Comparison of ENCODE assay signal across 9 cellular contexts in genomic region chr14:24296341-24297157, GRCh38. TPM values are rescaled to one million over a fixed set of nuclear protein-coding genes. Genes with fewer than 3 reads are reported as not detected.
DNase-seq lines count a peak whose midpoint lies in the region; ATAC-seq, FAIRE-seq and TF ChIP-seq lines count a peak whose summit lies in the region.
"Had no signal": no experiment of that assay in that cellular context is flagged by ENCODE, and none has a peak within 500 bp of the region (broad histone marks: within the 10 kb centered on the region; RNA-seq: fewer than 3 reads in every experiment).

No MANE protein-coding gene starts in this region.

- TF ChIP-seq CTCF in D721Med (IDR thresholded peaks at IDR 0.05; ENCODE audit: insufficient read depth, missing control alignments) (peak; percentile 68), RWPE2 (IDR thresholded peaks at IDR 0.05; ENCODE audit: poor library complexity, severe bottlenecking) (peak; percentile 81), foreskin keratinocyte (conservative IDR thresholded peaks at IDR 0.05) (peak; percentile 93), pancreas (IDR thresholded peaks at IDR 0.05) (peak; percentile 40 to 64 (median 59))

- H3K4me3 Mint-ChIP-seq in IgD-negative memory B cell, result peak overlapping the region in 3 of 4 donors; percentile 2 to 81 (median 68)

- H3K4me1 Mint-ChIP-seq in IgD-negative memory B cell, result peaks cover 27 to 36% (median 35%) of the 10 kb centered on the region in 3 donors

- intact Hi-C loops in pancreas (cut with DNase I), result loop anchor here in 1 of 3 donors (5.0 kb wide), 1 partner anchor 49 kb away; no protein-coding TSS in a partner anchor

- peak overlapping the region; percentile 87 to 95 (median 93) for H3K27ac Mint-ChIP-seq in IgD-negative memory B cell

- H3K9me3 ChIP-seq in RWPE2 (ENCODE audit: severe bottlenecking), result no peaks in the 10 kb centered on the region
- no peaks in the 10 kb centered on the region for H3K9me3 ChIP-seq in pancreas

- 58 to 60% methylated on average over 12 of the region's 12 CpGs for WGBS in pancreas, 2 donors

- DNase-seq in D721Med (ENCODE audit: insufficient read length, low spot score) (peak; percentile 59), RWPE2 (ENCODE audit: low spot score) (no peak), foreskin keratinocyte (peak; percentile 79 to 94), pancreas (peak in 4 of 6 donors; percentile 14 to 69 (median 53)), urothelium cell line (ENCODE audit: low spot score) (peak; percentile 75)
- peak; percentile 89 for DNase-seq in activated effector memory CD4-positive, alpha-beta T cell treated with anti-CD3 and anti-CD28 coated beads, Interleukin-2, amount 50 U/mL, for 16 hours

- no peaks in the 10 kb centered on the region for H3K36me3 Mint-ChIP-seq in IgD-negative memory B cell

- H3K36me3 ChIP-seq in RWPE2 (ENCODE audit: low read depth), result peaks cover 79% of the 10 kb centered on the region
- H3K36me3 ChIP-seq in pancreas, result peaks cover 0 to 25% (median 8%) of the 10 kb centered on the region in 3 donors

- no peaks in the 10 kb centered on the region for H3K9me3 Mint-ChIP-seq in IgD-negative memory B cell

- peak; percentile 44 for ATAC-seq in GM21390 (IDR thresholded peaks at IDR 0.05; ENCODE audit: unreplicated experiment)
- peak; percentile 35 for ATAC-seq in RWPE2 (ENCODE audit: low read depth)
- peak; percentile 74 for ATAC-seq in foreskin keratinocyte
- peak; percentile 41 to 68 (median 63) for ATAC-seq in pancreas

- H3K27me3 ChIP-seq in RWPE2 (ENCODE audit: insufficient read depth, poor library complexity, severe bottlenecking) (no peaks in the 10 kb centered on the region), foreskin keratinocyte (no peaks in the 10 kb centered on the region), pancreas (no peaks in the 10 kb centered on the region)

- FAIRE-seq in D721Med (lab: Jason Lieb, UNC) (no peak), pancreas (lab: Jason Lieb, UNC) (no peak), urothelium cell line (lab: Jason Lieb, UNC) (no peak)
- FAIRE-seq: frontal cortex had no signal

- H3K27me3 Mint-ChIP-seq in IgD-negative memory B cell, result no peaks in the 10 kb centered on the region

- H3K4me3 ChIP-seq in RWPE2 (ENCODE audit: severe bottlenecking), result no peak overlapping the region
- no peak overlapping the region for H3K4me3 ChIP-seq in pancreas

- H3K27ac ChIP-seq in RWPE2 (ENCODE audit: poor library complexity, severe bottlenecking), result peak overlapping the region; percentile 81
- peak overlapping the region; percentile 69 for H3K27ac ChIP-seq in foreskin keratinocyte
- peak overlapping the region in 1 of 4 donors; percentile 4 for H3K27ac ChIP-seq in pancreas

- peaks cover 23% of the 10 kb centered on the region for H3K4me1 ChIP-seq in RWPE2 (ENCODE audit: insufficient read depth, poor library complexity, severe bottlenecking)
- peaks cover 21% of the 10 kb centered on the region for H3K4me1 ChIP-seq in foreskin keratinocyte
- H3K4me1 ChIP-seq in pancreas, result peaks cover 9 to 29% (median 13%) of the 10 kb centered on the region in 3 donors

RNA-seq across cellular contexts. Expression of gene DHRS1, which starts 3.0 kb away (rescaled TPM):
- polyA plus RNA-seq in IgD-negative memory B cell (27.3 TPM), foreskin keratinocyte (75.4 and 91.3 TPM in 2 replicates), pancreas (10 to 100 TPM; 18.9 to 21.1 TPM)
- total RNA-seq in foreskin keratinocyte (69.4 and 82.0 TPM in 2 replicates), pancreas (10 to 100 TPM in 3 of 6 donors, 1 to 10 TPM in 3; 6.1 to 15.3 (median 11.2) TPM)

RNA-seq across cellular contexts. Expression of gene NOP9, which starts 3.1 kb away (rescaled TPM):
- 1.6 TPM for polyA plus RNA-seq in IgD-negative memory B cell
- 26.5 and 30.2 TPM in 2 replicates for total RNA-seq in foreskin keratinocyte
- 11.9 and 15.0 TPM in 2 replicates for polyA plus RNA-seq in foreskin keratinocyte
- 10 to 100 TPM in 4 of 6 donors, 1 to 10 TPM in 2; 8.8 to 13.9 (median 11.3) TPM for total RNA-seq in pancreas
- polyA plus RNA-seq in pancreas, result 1 to 10 TPM; 6.2 to 8.7 TPM

RNA-seq across cellular contexts. Expression of gene CIDEB, which starts 11.2 kb away (rescaled TPM):
- polyA plus RNA-seq in IgD-negative memory B cell (19.2 TPM), foreskin keratinocyte (2.4 and 3.4 TPM in 2 replicates), pancreas (10 to 100 TPM in 1 of 2 donors, 1 to 10 TPM in 1; 9.2 to 15.0 TPM)
- total RNA-seq in foreskin keratinocyte (2.6 and 2.7 TPM in 2 replicates), pancreas (10 to 100 TPM in 3 of 6 donors, 1 to 10 TPM in 3; 6.3 to 11.3 (median 9.4) TPM)

RNA-seq across cellular contexts. Expression of gene LTB4R2, which starts 13.4 kb away (rescaled TPM):
- 0.97 TPM for polyA plus RNA-seq in IgD-negative memory B cell
- total RNA-seq in foreskin keratinocyte, result 11.6 and 12.8 TPM in 2 replicates
- polyA plus RNA-seq in foreskin keratinocyte, result 7.5 and 8.3 TPM in 2 replicates
- total RNA-seq in pancreas, result 1 to 10 TPM; 1.5 to 3.0 (median 2.2) TPM
- 1 to 10 TPM in 1 of 2 donors, under 1 TPM in 1; 0.73 to 3.1 TPM for polyA plus RNA-seq in pancreas

RNA-seq across cellular contexts. Expression of gene LTB4R, which starts 14.8 kb away (rescaled TPM):
- polyA plus RNA-seq in IgD-negative memory B cell (2.5 TPM), foreskin keratinocyte (8.1 and 8.9 TPM in 2 replicates), pancreas (10 to 100 TPM; 13.0 to 15.5 TPM)
- total RNA-seq in foreskin keratinocyte (7.2 and 8.5 TPM in 2 replicates), pancreas (1 to 10 TPM; 1.9 to 3.2 (median 2.3) TPM)
